14 cellular contexts compared by ENCODE assay signal in the genomic region with DNA sequence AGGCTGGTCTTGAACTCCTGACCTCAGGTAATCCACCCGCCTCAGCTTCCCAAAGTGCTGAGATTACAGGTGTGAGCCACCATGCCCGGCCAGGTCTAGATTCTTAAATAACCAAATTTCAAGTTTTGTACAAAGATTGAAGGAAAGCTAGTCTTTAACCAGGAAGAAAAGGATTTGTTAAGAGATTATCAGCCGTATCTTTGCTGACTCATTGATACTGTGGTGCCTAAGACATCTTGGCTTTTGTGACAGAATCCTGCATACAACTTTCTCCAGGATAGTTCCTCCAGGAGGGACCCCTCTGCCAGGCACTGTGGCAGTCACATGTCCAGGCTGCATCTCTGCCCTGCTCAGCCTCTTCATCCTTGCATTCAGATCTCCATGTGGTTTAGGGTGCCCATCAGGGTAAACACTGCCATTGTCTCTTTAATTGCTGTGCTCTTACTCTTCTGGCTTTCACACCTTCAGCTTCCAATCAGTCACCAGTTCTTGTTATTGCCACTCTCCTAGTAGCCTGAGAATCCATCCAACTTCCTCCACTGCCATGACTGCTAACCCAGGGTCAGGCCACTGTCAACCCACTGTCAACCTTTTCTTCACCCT. TPM values are rescaled to one million over a fixed set of nuclear protein-coding genes. Genes with fewer than 3 reads are reported as not detected.
A peak's percentile ranks its signal among the peaks of the same experiment; 100 is the strongest.
DNase-seq lines count a peak whose midpoint lies in the region; ATAC-seq and TF ChIP-seq lines count a peak whose summit lies in the region.
"Had no signal": no experiment of that assay in that cellular context is flagged by ENCODE, and none has a peak within 500 bp of the region (broad histone marks: within the 10 kb centered on the region; RNA-seq: fewer than 3 reads in every experiment).

No MANE protein-coding gene starts in this region.

- no peak overlapping the region for H2BK5ac ChIP-seq in mesendoderm (ENCODE audit: low read length)

- H3K23ac ChIP-seq in mesendoderm (ENCODE audit: low read length): no peak overlapping the region

- peaks cover 24% of the 10 kb centered on the region for H3K36me3 Mint-ChIP-seq in CD4-positive, CD25-positive, alpha-beta regulatory T cell
- H3K36me3 Mint-ChIP-seq in T-helper 17 cell (ENCODE audit: low read depth): peaks cover 3% of the 10 kb centered on the region

- H3K79me1 ChIP-seq in mesendoderm (ENCODE audit: low read length): peaks cover 18% of the 10 kb centered on the region

- no peak overlapping the region for H2BK120ac ChIP-seq in mesendoderm (ENCODE audit: low read depth, low read length)

- intact Hi-C loops in colonic mucosa (cut with DNase I): no loop called here

- POLR2A ChIA-PET in AG04450 (lab: Yijun Ruan, JAX) (no interaction called here), HEK293T (lab: Yijun Ruan, JAX) (no interaction called here)

- peak overlapping the region in 3 of 4 donors; percentile 25 to 84 (median 80) for H3K4me3 Mint-ChIP-seq in CD4-positive, CD25-positive, alpha-beta regulatory T cell
- peak overlapping the region; percentile 82 for H3K4me3 Mint-ChIP-seq in T-helper 17 cell

- no peak overlapping the region for H3K4ac ChIP-seq in mesendoderm (ENCODE audit: low read depth, low read length)

- peaks cover 46 to 97% (median 85%) of the 10 kb centered on the region in 4 donors for H3K4me1 Mint-ChIP-seq in CD4-positive, CD25-positive, alpha-beta regulatory T cell
- peaks cover 76% of the 10 kb centered on the region for H3K4me1 Mint-ChIP-seq in T-helper 17 cell

- no CpG with 5 or more reads among the region's 3 CpGs for WGBS in mesendoderm (ENCODE audit: extremely low coverage, insufficient coverage, low lambda C conversion rate)

- no peak overlapping the region for H4K8ac ChIP-seq in mesendoderm (ENCODE audit: low read depth, low read length)

- DNase-seq in AG04450 (ENCODE audit: low read depth, low spot score) (no peak), T-helper 17 cell (no peak), mesendoderm (peak; percentile 58), HEK293T (ENCODE audit: extremely low spot score) (no peak), colonic mucosa (no peak)
- no peak for DNase-seq in CD4-positive, CD25-positive, alpha-beta regulatory T cell
- DNase-seq: activated CD4-positive, alpha-beta T cell treated with anti-CD3 and anti-CD28 coated beads, Interleukin-2, amount 50 U/mL, for 48 hours; effector CD4-positive, alpha-beta T cell; midbrain; NCI-H1105 treated with DMSO at 0.1 percent for 48 hours; nucleus accumbens had no signal

- H3K9ac ChIP-seq in mesendoderm (ENCODE audit: low read length): no peak overlapping the region
- H3K9ac ChIP-seq in colonic mucosa (ENCODE audit: low read depth in 2 of 2, low read length in 2 of 2): no peak overlapping the region

- CTCF ChIA-PET in AG04450 (lab: Charles Lee) (interaction anchor here (0.6 to 0.9 kb wide), 3 partner anchors 13 to 554 kb away, joined by 3 to 4 read pairs (median 4); no protein-coding TSS in a partner anchor), HEK293T (lab: Yijun Ruan, JAX) (interaction anchor here (0.9 to 1.9 kb wide), 2 partner anchors 13 to 197 kb away, joined by 3 to 12 read pairs; no protein-coding TSS in a partner anchor)

- peak overlapping the region; percentile 80 to 96 (median 90) for H3K27ac Mint-ChIP-seq in CD4-positive, CD25-positive, alpha-beta regulatory T cell
- peak overlapping the region; percentile 96 for H3K27ac Mint-ChIP-seq in T-helper 17 cell

- no peak overlapping the region for H3K18ac ChIP-seq in mesendoderm (ENCODE audit: low read length)

- no peak overlapping the region for H2AK5ac ChIP-seq in mesendoderm (ENCODE audit: low read length)

- H3K27ac ChIP-seq in AG04450 (ENCODE audit: low read depth, low read length) (peak overlapping the region; percentile 13), mesendoderm (ENCODE audit: low read depth, low read length) (no peak overlapping the region), colonic mucosa (no peak overlapping the region)
- peak overlapping the region; percentile 48 for H3K27ac ChIP-seq in CD4-positive, CD25-positive, alpha-beta regulatory T cell (ENCODE audit: insufficient read depth, low read length, poor library complexity, severe bottlenecking)
- H3K27ac ChIP-seq: cardiac muscle cell, right atrium auricular region had no signal

- H3K79me2 ChIP-seq in mesendoderm (ENCODE audit: control insufficient read depth, insufficient read depth, low read length): peaks cover 59% of the 10 kb centered on the region

- H3K4me2 ChIP-seq in mesendoderm (ENCODE audit: low read length): no peak overlapping the region

- H3K4me3 ChIP-seq in AG04450 (ENCODE audit: low read depth, low read length) (no peak overlapping the region), mesendoderm (ENCODE audit: low read length) (no peak overlapping the region), colonic mucosa (no peak overlapping the region)
- peak overlapping the region; percentile 66 for H3K4me3 ChIP-seq in CD4-positive, CD25-positive, alpha-beta regulatory T cell (ENCODE audit: low read depth, low read length)
- H3K4me3 ChIP-seq: cardiac muscle cell, right atrium auricular region had no signal

- H3K9me3 ChIP-seq in AG04450 (ENCODE audit: control insufficient read depth, insufficient read depth, low read length) (no peaks in the 10 kb centered on the region), T-helper 17 cell (ENCODE audit: control insufficient read depth, low read length, poor library complexity, severe bottlenecking) (no peaks in the 10 kb centered on the region), colonic mucosa (no peaks in the 10 kb centered on the region)
- H3K9me3 ChIP-seq in CD4-positive, CD25-positive, alpha-beta regulatory T cell (ENCODE audit: control insufficient read depth in 2 of 2, low read length in 2 of 2): no peaks in the 10 kb centered on the region
- H3K9me3 ChIP-seq: right atrium auricular region had no signal

- H3K27me3 Mint-ChIP-seq in CD4-positive, CD25-positive, alpha-beta regulatory T cell: no peaks in the 10 kb centered on the region
- no peaks in the 10 kb centered on the region for H3K27me3 Mint-ChIP-seq in T-helper 17 cell

- no peak overlapping the region for H4K5ac ChIP-seq in mesendoderm (ENCODE audit: low read length)

- no peak overlapping the region for H3K56ac ChIP-seq in mesendoderm (ENCODE audit: low read length)

- TF ChIP-seq CTCF in AG04450 (IDR thresholded peaks at IDR 0.05; ENCODE audit: low read depth, low read length) (no peak), colonic mucosa (IDR thresholded peaks at IDR 0.05) (no peak)

- H3K36me3 ChIP-seq in CD4-positive, CD25-positive, alpha-beta regulatory T cell (ENCODE audit: control insufficient read depth, insufficient read depth, low read length): peaks cover 15% of the 10 kb centered on the region
- H3K36me3 ChIP-seq in mesendoderm (ENCODE audit: control insufficient read depth, insufficient read depth, low read length) (no peaks in the 10 kb centered on the region), colonic mucosa (no peaks in the 10 kb centered on the region)
- H3K36me3 ChIP-seq: cardiac muscle cell, right atrium auricular region had no signal

- H2BK15ac ChIP-seq in mesendoderm (replicated peaks; ENCODE audit: low read depth): no peak overlapping the region

- no peak for ATAC-seq in CD4-positive, CD25-positive, alpha-beta regulatory T cell (ENCODE audit: low read depth in 2 of 2)
- no peak for ATAC-seq in T-helper 17 cell
- ATAC-seq in GM18867 (IDR thresholded peaks at IDR 0.05; ENCODE audit: unreplicated experiment): no peak

- H3K4me1 ChIP-seq in CD4-positive, CD25-positive, alpha-beta regulatory T cell (ENCODE audit: control insufficient read depth, insufficient read depth, low read length, poor library complexity, severe bottlenecking): peaks cover 99% of the 10 kb centered on the region
- H3K4me1 ChIP-seq in mesendoderm (ENCODE audit: control insufficient read depth, low read depth, low read length) (peaks cover 22% of the 10 kb centered on the region), colonic mucosa (no peaks in the 10 kb centered on the region)

- H3K27me3 ChIP-seq in AG04450 (ENCODE audit: control insufficient read depth, insufficient read depth, low read length) (no peaks in the 10 kb centered on the region), mesendoderm (ENCODE audit: insufficient read depth, low read length, poor library complexity) (no peaks in the 10 kb centered on the region), colonic mucosa (no peaks in the 10 kb centered on the region)
- no peaks in the 10 kb centered on the region for H3K27me3 ChIP-seq in CD4-positive, CD25-positive, alpha-beta regulatory T cell (ENCODE audit: control insufficient read depth, insufficient read depth, low read length)
- H3K27me3 ChIP-seq: cardiac muscle cell, right atrium auricular region had no signal

- H3K9me3 Mint-ChIP-seq in CD4-positive, CD25-positive, alpha-beta regulatory T cell: no peaks in the 10 kb centered on the region

TF ChIP-seq in HEK293T, 16 proteins besides CTCF, POLR2A, EP300 and RAD21:
- TF ChIP-seq ZNF384 (IDR thresholded peaks at IDR 0.05) (no peak), HDGF (IDR thresholded peaks at IDR 0.05; ENCODE audit: borderline replicate concordance) (no peak), FOXA1 (IDR thresholded peaks at IDR 0.05) (no peak), BHLHE40 (IDR thresholded peaks at IDR 0.05; ENCODE audit: borderline replicate concordance) (no peak), ELF4 (IDR thresholded peaks at IDR 0.05) (no peak), SP1 (IDR thresholded peaks at IDR 0.05) (no peak), SUZ12 (IDR thresholded peaks at IDR 0.05) (no peak), CTBP1 (IDR thresholded peaks at IDR 0.05; ENCODE audit: borderline replicate concordance) (no peak), TARDBP (IDR thresholded peaks at IDR 0.05) (no peak)
- TF ChIP-seq, protein P1, sequence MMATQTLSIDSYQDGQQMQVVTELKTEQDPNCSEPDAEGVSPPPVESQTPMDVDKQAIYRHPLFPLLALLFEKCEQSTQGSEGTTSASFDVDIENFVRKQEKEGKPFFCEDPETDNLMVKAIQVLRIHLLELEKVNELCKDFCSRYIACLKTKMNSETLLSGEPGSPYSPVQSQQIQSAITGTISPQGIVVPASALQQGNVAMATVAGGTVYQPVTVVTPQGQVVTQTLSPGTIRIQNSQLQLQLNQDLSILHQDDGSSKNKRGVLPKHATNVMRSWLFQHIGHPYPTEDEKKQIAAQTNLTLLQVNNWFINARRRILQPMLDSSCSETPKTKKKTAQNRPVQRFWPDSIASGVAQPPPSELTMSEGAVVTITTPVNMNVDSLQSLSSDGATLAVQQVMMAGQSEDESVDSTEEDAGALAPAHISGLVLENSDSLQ (IDR thresholded peaks at IDR 0.05): no peak

RNA-seq across cellular contexts. Expression of a gene that starts 10.0 kb away (rescaled TPM):
- 5.4 and 7.7 TPM in 2 replicates for polyA plus RNA-seq in AG04450 (2011; rRNA removed)
- 10.9 and 18.9 TPM in 2 replicates for polyA minus RNA-seq in AG04450 (2011; rRNA and poly(A)+ RNA removed)
- 110 TPM for total RNA-seq in CD4-positive, CD25-positive, alpha-beta regulatory T cell
- 10 to 100 TPM; 64.3 to 84.5 (median 76.1) TPM for polyA plus RNA-seq in CD4-positive, CD25-positive, alpha-beta regulatory T cell
- 100 to 1,000 TPM in 1 of 2 donors, 10 to 100 TPM in 1; 99.2 to 120 TPM for total RNA-seq in T-helper 17 cell
- 9.7 TPM for polyA plus RNA-seq in mesendoderm (2013, experiment 1 of 2)
- polyA plus RNA-seq in mesendoderm (2013, experiment 2 of 2): 9.6 TPM
- 10 to 100 TPM; 12.2 to 12.6 TPM for total RNA-seq in colonic mucosa

Comparison
In these comparisons a context has a peak if more than half of its experiments do, and no peak if none do; other contexts are left out.
1. H3K27ac ChIP-seq: peak in AG04450 (single experiment) and CD4-positive, CD25-positive, alpha-beta regulatory T cell (single experiment); none in mesendoderm (single experiment) and colonic mucosa (single experiment).